ENCODE assay signal across 8 cellular contexts in the genomic region with DNA sequence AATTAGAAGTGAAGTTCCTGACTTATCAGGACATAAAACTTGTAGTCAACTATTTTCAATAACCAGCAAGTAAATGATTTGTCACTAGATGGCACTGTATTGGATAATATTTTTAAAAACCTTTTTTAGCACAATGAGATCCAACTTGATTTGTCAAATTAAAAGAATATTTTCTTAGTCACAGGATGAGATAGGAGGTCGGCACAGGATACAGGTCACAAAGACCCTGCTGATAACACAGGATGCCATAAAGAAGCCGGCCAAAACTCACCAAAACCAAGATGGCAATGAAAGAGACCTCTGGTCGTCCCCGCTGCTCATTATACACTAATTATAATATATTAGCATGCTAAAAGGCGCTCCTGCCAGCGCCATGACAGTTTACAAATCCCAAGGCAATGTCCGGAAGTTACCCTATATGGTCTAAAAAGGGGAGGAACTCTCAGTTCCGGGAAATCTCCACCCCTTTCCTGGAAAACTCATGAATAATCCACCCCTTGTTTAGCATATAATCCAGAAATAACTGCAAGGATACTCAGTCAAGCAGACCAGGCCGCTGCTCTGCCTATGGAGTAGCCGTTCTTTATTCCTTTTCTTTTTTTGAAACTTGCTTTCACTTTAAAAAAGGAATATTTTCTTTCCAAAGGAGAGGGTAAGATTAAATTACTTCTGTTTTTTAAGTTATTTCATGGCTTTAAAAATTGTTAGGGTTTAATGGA.
DNase-seq lines count a peak whose midpoint lies in the region; ATAC-seq and FAIRE-seq lines count a peak whose summit lies in the region.

No MANE protein-coding gene starts in this region.

- ATAC-seq in GM19395 (IDR thresholded peaks at IDR 0.05; ENCODE audit: unreplicated experiment) (no peak), HG02588 (IDR thresholded peaks at IDR 0.05; ENCODE audit: unreplicated experiment) (no peak)

- FAIRE-seq in islet of Langerhans (lab: Jason Lieb, UNC): peak; percentile 41

- peak overlapping the region; percentile 48 for H3K27ac ChIP-seq in temporal lobe (ENCODE audit: low read depth, low read length)

- DNase-seq in GDM1 (lab: John Stamatoyannopoulos, UW) (peak; percentile 39), NCI-H2029 treated with DMSO at 0.1 percent for 48 hours (lab: John Stamatoyannopoulos, UW) (peak; percentile 93), amniotic epithelial cell (ENCODE audit: low read depth) (peak; percentile 80), SKM-1 (lab: John Stamatoyannopoulos, UW; ENCODE audit: unreplicated experiment) (no peak)
